ENCODE assay signal across 18 cellular contexts in genomic region chr20:38864662-38865061, GRCh38. TPM values are rescaled to one million over a fixed set of nuclear protein-coding genes. Genes with fewer than 3 reads are reported as not detected.
DNase-seq lines count a peak whose midpoint lies in the region; ATAC-seq, FAIRE-seq and TF ChIP-seq lines count a peak whose summit lies in the region.
"Had no signal": no experiment of that assay in that cellular context is flagged by ENCODE, and none has a peak within 500 bp of the region (broad histone marks: within the 10 kb centered on the region; RNA-seq: fewer than 3 reads in every experiment).

No MANE protein-coding gene starts in this region.

- H2BK20ac ChIP-seq in H1 (ENCODE audit: low read length) = no peak overlapping the region

- H2BK15ac ChIP-seq in H1 (ENCODE audit: low read length) = no peak overlapping the region

- H3K27ac Mint-ChIP-seq in T-cell = peak overlapping the region; percentile 28 to 39
- H3K27ac Mint-ChIP-seq: activated naive CD4-positive, alpha-beta T cell treated with anti-CD3 and anti-CD28 coated beads, Interleukin-2, amount 50 U/mL, for 72 hours had no signal

- TF ChIP-seq RAD21 in SK-N-SH (IDR thresholded peaks at IDR 0.05; ENCODE audit: low read length) (peak; percentile 27; the same call in 1 of the 2 replicates), H1 (IDR thresholded peaks at IDR 0.05 in 1 of 2, conservative IDR thresholded peaks at IDR 0.05 in 1 of 2; ENCODE audit: low read depth in 2 of 2, low read length in 2 of 2) (no peak)

- no peak for TF ChIP-seq POLR2A in H1 (IDR thresholded peaks at IDR 0.05; ENCODE audit: control extremely low read depth in 1 of 2, low read depth in 2 of 2, low read length in 2 of 2)

- in situ Hi-C loops in G401 (cut with HindIII; ENCODE audit: low sequenced_read_pairs) = no loop called here

- H3K4me1 Mint-ChIP-seq in T-cell = peaks cover 49 to 67% (median 58%) of the 10 kb centered on the region in 3 donors

- TF ChIP-seq CTCF in SK-N-SH (IDR thresholded peaks at IDR 0.05) (no peak), H1 (IDR thresholded peaks at IDR 0.05; ENCODE audit: control extremely low read depth in 1 of 3, insufficient read depth in 1 of 3, low read depth in 1 of 3, low read length in 3 of 3) (no peak)

- H3K27me3 ChIP-seq in SK-N-SH (ENCODE audit: insufficient read depth) (no peaks in the 10 kb centered on the region), H1 (replicated peaks in 1 of 4; ENCODE audit: control insufficient read depth in 3 of 4, extremely low read depth in 1 of 4, insufficient read depth in 3 of 4, low read length in 3 of 4) (no peaks in the 10 kb centered on the region)
- H3K27me3 ChIP-seq: MG63, ovary had no signal

- peak overlapping the region; percentile 49 for H2BK5ac ChIP-seq in H1 (ENCODE audit: low read depth, low read length)

- no peak overlapping the region for H3K18ac ChIP-seq in H1 (ENCODE audit: extremely low read depth, low read length)

- H4K91ac ChIP-seq in H1 (replicated peaks; ENCODE audit: insufficient read length, low read length) = no peak overlapping the region

- peaks cover 17% of the 10 kb centered on the region for H3K36me3 Mint-ChIP-seq in T-cell

- H3K4me3 Mint-ChIP-seq in T-cell = no peak overlapping the region

- H3K9me2 ChIP-seq in SK-N-SH = no peaks in the 10 kb centered on the region

- H3K23ac ChIP-seq in H1 (ENCODE audit: insufficient read length) = no peak overlapping the region

- H2AK5ac ChIP-seq in H1 (ENCODE audit: low read depth, low read length) = no peak overlapping the region

- no peak for ATAC-seq in SK-N-SH treated with all-trans-retinoic acid at 6 μM for 48 hours
- ATAC-seq in T-cell (replicated peaks in 1 of 4) = no peak
- ATAC-seq in HG03460 (IDR thresholded peaks at IDR 0.05; ENCODE audit: unreplicated experiment) = no peak
- ATAC-seq: activated naive CD4-positive, alpha-beta T cell treated with anti-CD3 and anti-CD28 coated beads, Interleukin-2, amount 50 U/mL, for 72 hours; left colon; naive thymus-derived CD8-positive, alpha-beta T cell had no signal

- H2BK120ac ChIP-seq in H1 (replicated peaks; ENCODE audit: low read depth, low read length) = no peak overlapping the region

- no peak overlapping the region for H3K14ac ChIP-seq in H1 (ENCODE audit: insufficient read length)

- TF ChIP-seq EP300 in SK-N-SH (IDR thresholded peaks at IDR 0.05; ENCODE audit: borderline replicate concordance in 1 of 2, low read depth in 1 of 2, low read length in 1 of 2) (peak in 1 of 2 experiments; percentile 68; a peak in 1 of 4 replicates), H1 (IDR thresholded peaks at IDR 0.05; ENCODE audit: borderline replicate concordance in 1 of 2, low read depth in 2 of 2, low read length in 2 of 2) (no peak)

- H3K4me1 ChIP-seq in SK-N-SH (ENCODE audit: control insufficient read depth in 1 of 2, insufficient read depth in 2 of 2, low read depth in 1 of 2, low read length in 1 of 2) = peaks cover 0 to 51% of the 10 kb centered on the region in 2 experiments; a peak in 2 of 4 replicates
- H3K4me1 ChIP-seq in H1 (replicated peaks in 1 of 4; ENCODE audit: control insufficient read depth in 3 of 4, insufficient read depth in 4 of 4, low read length in 3 of 4) = peaks cover 0 to 5% (median under 1%) of the 10 kb centered on the region in 4 experiments; a peak in 4 of 7 replicates

- no peak overlapping the region for H4K8ac ChIP-seq in H1 (ENCODE audit: extremely low read depth, insufficient read depth, low read length)

- H3F3A ChIP-seq in SK-N-SH (replicated peaks; ENCODE audit: insufficient read depth) = no peaks in the 10 kb centered on the region

- H3K9me3 ChIP-seq in SK-N-SH = no peaks in the 10 kb centered on the region
- no peaks in the 10 kb centered on the region for H3K9me3 ChIP-seq in H1 (ENCODE audit: insufficient read depth in 2 of 2, low read depth in 1 of 2, low read length in 1 of 2)
- H3K9me3 ChIP-seq: MG63, ovary, thoracic aorta had no signal

- CTCF ChIA-PET in SK-N-SH (lab: Yijun Ruan, JAX) = interaction anchor here (1.5 kb wide), 1 partner anchor 10 kb away, joined by 3 read pairs; no protein-coding TSS in a partner anchor
- CTCF ChIA-PET in T-cell (lab: Charles Lee) = no interaction called here
- CTCF ChIA-PET in H1 (lab: Charles Lee; ENCODE audit: partially characterized antibody) = interaction anchor here (1.3 to 1.4 kb wide), 2 partner anchors 9 to 28 kb away, joined by 3 read pairs; no protein-coding TSS in a partner anchor

- no peak overlapping the region for H3K56ac ChIP-seq in H1 (replicated peaks; ENCODE audit: insufficient read length, low read depth, low read length)

- H4K5ac ChIP-seq in H1 (ENCODE audit: insufficient read length, low read depth, low read length) = no peak overlapping the region

- H4K20me1 ChIP-seq in SK-N-SH (ENCODE audit: insufficient read depth) (no peaks in the 10 kb centered on the region), H1 (replicated peaks in 1 of 2; ENCODE audit: control insufficient read depth in 1 of 2, insufficient read depth in 2 of 2, low read length in 2 of 2) (no peaks in the 10 kb centered on the region)

- DNase-seq in SK-N-SH (peak; percentile 53), G401 (ENCODE audit: low spot score) (peak; percentile 47), T-cell (peak in 1 of 34 experiments; percentile 5), H1 (ENCODE audit: low read depth in 1 of 2, low spot score in 2 of 2) (no peak), NCI-H748 (lab: John Stamatoyannopoulos, UW; ENCODE audit: unreplicated experiment) (no peak), DMS53 treated with DMSO at 0.1 percent for 48 hours (lab: John Stamatoyannopoulos, UW; ENCODE audit: unreplicated experiment) (no peak)
- DNase-seq: activated CD4-positive, alpha-beta T cell treated with anti-CD3 and anti-CD28 coated beads, Interleukin-2, amount 50 U/mL, for 48 hours; left colon; MG63; naive thymus-derived CD8-positive, alpha-beta T cell; NCI-H1436 treated with DMSO at 0.1 percent for 48 hours; ovary; stimulated activated naive CD4-positive, alpha-beta T cell; T-helper 1 cell had no signal

- WGBS in SK-N-SH (ENCODE audit: low lambda C conversion rate) = 42% methylated on average over 2 of the region's 5 CpGs
- WGBS in H1 (ENCODE audit: extremely low coverage in 1 of 2, insufficient coverage in 1 of 2, insufficient read length in 1 of 2, insufficient replicate concordance in 2 of 2, low coverage in 1 of 2, low lambda C conversion rate in 2 of 2, missing lambda C conversion rate in 1 of 2), 2 experiments = 96% methylated on average over 5 of the region's 5 CpGs; no CpG with 5 or more reads in 1 of the 2 experiments

- H2BK12ac ChIP-seq in H1 (ENCODE audit: low read depth, low read length) = no peak overlapping the region

- H3K9ac ChIP-seq in SK-N-SH (no peak overlapping the region), H1 (replicated peaks in 1 of 4; ENCODE audit: extremely low read depth in 1 of 4, low read depth in 3 of 4, low read length in 3 of 4) (no peak overlapping the region; a peak in 1 of 7 replicates)

- POLR2A ChIA-PET in SK-N-SH (lab: Yijun Ruan, JAX) = interaction anchor here (1.4 kb wide), 1 partner anchor 10 kb away, joined by 4 read pairs; no protein-coding TSS in a partner anchor
- POLR2A ChIA-PET in T-cell (lab: Charles Lee) = no interaction called here
- POLR2A ChIA-PET in H1 (lab: Charles Lee; ENCODE audit: partially characterized antibody) = no interaction called here

- H3K4me3 ChIP-seq in SK-N-SH (ENCODE audit: low read depth in 2 of 2, low read length in 1 of 2) (no peak overlapping the region), H1 (ENCODE audit: extremely low read depth in 1 of 4, insufficient read depth in 2 of 4, low read depth in 3 of 4, low read length in 4 of 4) (no peak overlapping the region)
- H3K4me3 ChIP-seq: MG63, ovary, thoracic aorta had no signal

- H2AFZ ChIP-seq in SK-N-SH (ENCODE audit: low read depth) (no peak overlapping the region), H1 (ENCODE audit: low read length) (no peak overlapping the region)

- H3K4ac ChIP-seq in H1 (replicated peaks; ENCODE audit: insufficient read length, low read depth, low read length) = no peak overlapping the region

- H3K27ac ChIP-seq in SK-N-SH (ENCODE audit: low read depth in 2 of 2, low read length in 1 of 2) (peak overlapping the region in 1 of 2 experiments; percentile 95; a peak in 2 of 4 replicates), H1 (ENCODE audit: low read depth, low read length) (no peak overlapping the region)
- H3K27ac ChIP-seq: ovary, thoracic aorta had no signal

- H3K23me2 ChIP-seq in H1 (ENCODE audit: low read depth, low read length) = no peaks in the 10 kb centered on the region

- no peaks in the 10 kb centered on the region for H3K36me3 ChIP-seq in SK-N-SH (replicated peaks in 1 of 2; ENCODE audit: control insufficient read depth in 1 of 2, insufficient read depth in 2 of 2, low read length in 1 of 2)
- H3K36me3 ChIP-seq in H1 (ENCODE audit: control insufficient read depth in 2 of 4, insufficient read depth in 4 of 4, low read length in 3 of 4) = no peaks in the 10 kb centered on the region
- H3K36me3 ChIP-seq: MG63, ovary, thoracic aorta had no signal

- H3K4me2 ChIP-seq in SK-N-SH (no peak overlapping the region), H1 (ENCODE audit: insufficient read depth in 1 of 2, low read depth in 2 of 2, low read length in 2 of 2) (no peak overlapping the region)

- no peak for FAIRE-seq in H1 (lab: Jason Lieb, UNC)

- no peaks in the 10 kb centered on the region for H3K79me2 ChIP-seq in SK-N-SH (ENCODE audit: insufficient read depth)
- no peaks in the 10 kb centered on the region for H3K79me2 ChIP-seq in H1 (ENCODE audit: control insufficient read depth in 1 of 2, insufficient read depth in 2 of 2, low read length in 2 of 2)

- no peaks in the 10 kb centered on the region; the same call in 1 of the 2 replicates for H3K79me1 ChIP-seq in H1 (ENCODE audit: low read depth, low read length)

- no peaks in the 10 kb centered on the region for H3K27me3 Mint-ChIP-seq in T-cell
- H3K27me3 Mint-ChIP-seq: naive thymus-derived CD8-positive, alpha-beta T cell had no signal

- H3K9me3 Mint-ChIP-seq in T-cell = no peaks in the 10 kb centered on the region
- H3K9me3 Mint-ChIP-seq: naive thymus-derived CD8-positive, alpha-beta T cell had no signal

TF ChIP-seq in H1, 55 proteins besides CTCF, POLR2A, EP300 and RAD21 (continues in another document):
- no peak for TF ChIP-seq CREB1 (IDR thresholded peaks at IDR 0.05)

RNA-seq across cellular contexts. Expression of gene PPP1R16B, which starts 59.2 kb away (rescaled TPM):
- polyA plus RNA-seq in SK-N-SH (2012; rRNA removed) = 0.28 and 0.91 TPM in 2 replicates
- 0.49 and 1.1 TPM in 2 replicates for polyA plus RNA-seq in SK-N-SH (2012; cell fraction: cytosol; rRNA removed)
- polyA plus RNA-seq in SK-N-SH (2012; cell fraction: nucleus; rRNA removed) = 0.61 and 0.90 TPM in 2 replicates
- 0.06 TPM in 1 of 2 replicates, not detected in the other for total RNA-seq in G401 (2014; rRNA removed; shearing (Covaris generic))
- total RNA-seq in T-cell = 10 to 100 TPM; 32.0 to 58.5 (median 50.2) TPM
- total RNA-seq in H1 (2021; fragmentation: NEBNext Ultra II Directional; extraction: Animal tissue kit (Norgen Biotek cat#: 25700)) = 8.9 and 9.7 TPM in 2 replicates
- 2.6 and 3.8 TPM in 2 replicates for polyA plus RNA-seq in H1 (2011; rRNA removed)
- 3.9 TPM for polyA plus RNA-seq in H1 (2011; cell fraction: cytosol; rRNA removed)
- 7.3 TPM for polyA plus RNA-seq in H1 (2011; cell fraction: nucleus; rRNA removed)
- 3.3 to 4.7 TPM (median 4.1 TPM) in 4 replicates for polyA plus RNA-seq in H1 (2012, experiment 1 of 2)
- 5.1 TPM for polyA plus RNA-seq in H1 (2012, experiment 2 of 2)
- polyA plus RNA-seq in H1 (2013, experiment 1 of 2) = 7.4 TPM
- 7.5 TPM for polyA plus RNA-seq in H1 (2013, experiment 2 of 2)
- polyA minus RNA-seq in H1 (2011; rRNA and poly(A)+ RNA removed) = 7.7 and 10.3 TPM in 2 replicates
- 3.9 TPM for polyA minus RNA-seq in H1 (2011; cell fraction: cytosol; rRNA and poly(A)+ RNA removed)
- polyA minus RNA-seq in H1 (2011; cell fraction: nucleus; rRNA and poly(A)+ RNA removed) = 3.4 TPM

Comparison
In these comparisons a context has a peak if more than half of its experiments do, and no peak if none do; other contexts are left out.
1. DNase-seq: peak in SK-N-SH (single experiment) and G401 (single experiment); none in H1 (0 of 2), NCI-H748 (single experiment) and DMS53 treated with DMSO at 0.1 percent for 48 hours (single experiment).
2. CTCF ChIA-PET loops: an anchor here in SK-N-SH (1.5 kb wide) and H1 (1.3 to 1.4 kb wide); none called in T-cell.
3. Of the 17 proteins assayed by ChIP-seq in both H1 and SK-N-SH: peak only in H1: none; only in SK-N-SH: CHD2 and RAD21; in both: none; in neither: 14; mixed calls (peak in some experiments, not most) for 1.